9 cellular contexts compared by ENCODE assay signal in genomic region chr13:26707122-26708006, GRCh38. TPM values are rescaled to one million over a fixed set of nuclear protein-coding genes. Genes with fewer than 3 reads are reported as not detected.
DNase-seq lines count a peak whose midpoint lies in the region; ATAC-seq and TF ChIP-seq lines count a peak whose summit lies in the region.
"Had no signal": no experiment of that assay in that cellular context is flagged by ENCODE, and none has a peak within 500 bp of the region (broad histone marks: within the 10 kb centered on the region; RNA-seq: fewer than 3 reads in every experiment).

No MANE protein-coding gene starts in this region.

- no peak overlapping the region for H3K4me3 Mint-ChIP-seq in activated T-cell treated with anti-CD3 and anti-CD28 coated beads, Interleukin-2, amount 50 U/mL, for 4 hours

- no peaks in the 10 kb centered on the region for H3K4me1 Mint-ChIP-seq in activated T-cell treated with anti-CD3 and anti-CD28 coated beads, Interleukin-2, amount 50 U/mL, for 4 hours (ENCODE audit: low read depth)

- in situ Hi-C loops in HAP-1 (cut with MboI; ENCODE audit: low sequenced_read_pairs): loop anchor here (5.0 kb wide), 1 partner anchor 165 kb away; no protein-coding TSS in a partner anchor

- no peaks in the 10 kb centered on the region for H3K9me3 ChIP-seq in HAP-1

- H3K9me3 Mint-ChIP-seq in activated T-cell treated with anti-CD3 and anti-CD28 coated beads, Interleukin-2, amount 50 U/mL, for 4 hours: peaks cover under 1% of the 10 kb centered on the region

- TF ChIP-seq CTCF in foreskin fibroblast (IDR thresholded peaks at IDR 0.05; ENCODE audit: low read depth, low read length): peak; percentile 56

- no peaks in the 10 kb centered on the region for H3K36me3 ChIP-seq in HAP-1 (replicated peaks)

- H3K27me3 ChIP-seq in HAP-1 (ENCODE audit: low read depth): peaks cover 4% of the 10 kb centered on the region; the same call in 1 of the 2 replicates

- peak; percentile 56 to 66 for ATAC-seq in activated T-cell treated with anti-CD3 and anti-CD28 coated beads, Interleukin-2, amount 50 U/mL, for 4 hours
- no peak for ATAC-seq in HG02588 (IDR thresholded peaks at IDR 0.05; ENCODE audit: unreplicated experiment)

- H3K36me3 Mint-ChIP-seq in activated T-cell treated with anti-CD3 and anti-CD28 coated beads, Interleukin-2, amount 50 U/mL, for 4 hours (ENCODE audit: insufficient read depth): no peaks in the 10 kb centered on the region

- H3K27me3 Mint-ChIP-seq in activated T-cell treated with anti-CD3 and anti-CD28 coated beads, Interleukin-2, amount 50 U/mL, for 4 hours (ENCODE audit: low read depth): peaks cover 6% of the 10 kb centered on the region

- H3K4me1 ChIP-seq in HAP-1: no peaks in the 10 kb centered on the region

- DNase-seq in COLO829 (ENCODE audit: low spot score) (peak; percentile 41), HAP-1 (ENCODE audit: low spot score in 2 of 2) (peak; percentile 28 to 56), NCI-H345 (lab: John Stamatoyannopoulos, UW) (peak; percentile 68), foreskin fibroblast (peak; percentile 20 to 67), nucleus accumbens (lab: John Stamatoyannopoulos, UW) (peak in 37 of 56 donors; percentile 9 to 75 (median 32))
- no peak for DNase-seq in activated T-cell treated with anti-CD3 and anti-CD28 coated beads, Interleukin-2, amount 50 U/mL, for 4 hours
- no peak for DNase-seq in NK-92 treated with Interleukin-12 subunit alpha and Interleukin-12 subunit beta, amount 100 ng/mL, for 24 hours (lab: John Stamatoyannopoulos, UW)

- H3K4me3 ChIP-seq in HAP-1: no peak overlapping the region
- no peak overlapping the region for H3K4me3 ChIP-seq in foreskin fibroblast (ENCODE audit: low read depth in 1 of 2, low read length in 2 of 2)

RNA-seq across cellular contexts. Expression of gene GPR12, which starts 53.2 kb away (rescaled TPM):
- not detected for total RNA-seq in activated T-cell treated with anti-CD3 and anti-CD28 coated beads, Interleukin-2, amount 50 U/mL, for 4 hours
- total RNA-seq: pulmonary artery endothelial cell had no signal

Comparison
In these comparisons a context has a peak if more than half of its experiments do, and no peak if none do; other contexts are left out.
1. DNase-seq: peak in COLO829 (single experiment), HAP-1 (2 of 2), NCI-H345 (single experiment), foreskin fibroblast (2 of 2) and nucleus accumbens (37 of 56); none in activated T-cell treated with anti-CD3 and anti-CD28 coated beads, Interleukin-2, amount 50 U/mL, for 4 hours (single experiment) and NK-92 treated with Interleukin-12 subunit alpha and Interleukin-12 subunit beta, amount 100 ng/mL, for 24 hours (single experiment).